In genomic region chr7:45580053-45580872, GRCh38 we compare ENCODE assay signal across 1 cellular context.
TF ChIP-seq lines count a peak whose summit lies in the region.

No MANE protein-coding gene starts in this region.

TF ChIP-seq in HepG2, 621 proteins besides CTCF, POLR2A, EP300 and RAD21:
- peak; percentile 22; the same call in 1 of the 2 replicates for TF ChIP-seq SMC3 (IDR thresholded peaks at IDR 0.05; ENCODE audit: low read length)
- TF ChIP-seq KMT2B (CRISPR knock-in tag; IDR thresholded peaks at IDR 0.05): no peak
- TF ChIP-seq ZBTB2 (CRISPR knock-in tag; IDR thresholded peaks at IDR 0.05; ENCODE audit: low read depth): no peak
- no peak for TF ChIP-seq USF2 (IDR thresholded peaks at IDR 0.05; ENCODE audit: low read depth, low read length)
- TF ChIP-seq USF2 (CRISPR knock-in tag; IDR thresholded peaks at IDR 0.05; ENCODE audit: borderline replicate concordance): no peak
- no peak for TF ChIP-seq HMG20A (CRISPR knock-in tag; IDR thresholded peaks at IDR 0.05; ENCODE audit: borderline replicate concordance)
- TF ChIP-seq MAZ (IDR thresholded peaks at IDR 0.05; ENCODE audit: borderline replicate concordance, low read depth, low read length): no peak
- TF ChIP-seq MAZ (CRISPR knock-in tag; IDR thresholded peaks at IDR 0.05; ENCODE audit: low read depth): no peak
- TF ChIP-seq ZMAT5 (CRISPR knock-in tag; IDR thresholded peaks at IDR 0.05; ENCODE audit: borderline replicate concordance, low read depth): no peak
- TF ChIP-seq DRAP1 (CRISPR knock-in tag; IDR thresholded peaks at IDR 0.05): no peak
- no peak for TF ChIP-seq ZNF180 (CRISPR knock-in tag; IDR thresholded peaks at IDR 0.05; ENCODE audit: borderline replicate concordance, low read depth)
- no peak for TF ChIP-seq ZNF256 (CRISPR knock-in tag; conservative IDR thresholded peaks at IDR 0.05)
- TF ChIP-seq STAG1 (CRISPR knock-in tag; IDR thresholded peaks at IDR 0.05): peak; percentile 45
- no peak for TF ChIP-seq SNAPC2 (CRISPR knock-in tag; IDR thresholded peaks at IDR 0.05)
- TF ChIP-seq ZNF644 (CRISPR knock-in tag; IDR thresholded peaks at IDR 0.05; ENCODE audit: low read depth): no peak
